29 cellular contexts compared by ENCODE assay signal in the genomic region with DNA sequence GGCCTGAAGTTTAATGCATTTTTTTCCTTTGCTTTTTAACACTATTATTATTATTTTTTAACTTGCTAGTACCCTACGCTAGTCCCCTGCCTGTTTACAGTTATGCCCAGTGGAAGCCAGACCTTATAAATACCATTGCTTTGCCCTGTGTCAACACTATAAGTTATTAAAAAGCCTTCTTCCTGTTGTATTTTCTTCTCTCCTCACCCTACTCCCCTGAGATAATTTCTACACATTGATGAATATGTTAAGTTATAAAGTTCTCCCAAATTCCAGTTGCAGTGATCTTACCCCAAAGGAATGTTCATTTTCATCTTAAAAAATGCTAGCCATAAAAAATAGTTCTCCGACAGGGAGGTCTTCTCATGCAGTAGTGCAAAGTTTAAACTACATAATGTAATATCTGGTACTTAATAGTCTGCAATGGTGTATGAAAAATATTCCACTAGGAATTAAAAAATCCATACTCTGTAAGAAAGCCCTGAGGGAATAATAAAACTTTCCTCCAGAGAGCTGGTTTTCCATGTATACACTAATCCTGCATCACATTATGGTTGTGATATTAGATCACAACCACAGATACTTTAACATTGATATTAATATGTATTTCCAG. TPM values are rescaled to one million over a fixed set of nuclear protein-coding genes. Genes with fewer than 3 reads are reported as not detected.
A peak's percentile ranks its signal among the peaks of the same experiment; 100 is the strongest.
DNase-seq lines count a peak whose midpoint lies in the region; ATAC-seq and TF ChIP-seq lines count a peak whose summit lies in the region.
"Had no signal": no experiment of that assay in that cellular context is flagged by ENCODE, and none has a peak within 500 bp of the region (broad histone marks: within the 10 kb centered on the region; RNA-seq: fewer than 3 reads in every experiment).

No MANE protein-coding gene starts in this region.

- TF ChIP-seq CTCF in fibroblast of lung (conservative IDR thresholded peaks at IDR 0.05 in 1 of 2, IDR thresholded peaks at IDR 0.05 in 1 of 2; ENCODE audit: low read depth in 1 of 2, low read length in 2 of 2), result no peak
- TF ChIP-seq CTCF in nephron progenitor cell (IDR thresholded peaks at IDR 0.05), result no peak

- no peaks in the 10 kb centered on the region for H3K36me3 ChIP-seq in fibroblast of lung (ENCODE audit: control insufficient read depth, insufficient read depth, low read length)

- H2AFZ ChIP-seq in fibroblast of lung (ENCODE audit: low read length), result no peak overlapping the region

- no peak overlapping the region for H3K4me2 ChIP-seq in fibroblast of lung (ENCODE audit: extremely low read depth, insufficient read depth, low read length)

- H3K27ac Mint-ChIP-seq in nephron progenitor cell, result peak overlapping the region; percentile 61
- H3K27ac Mint-ChIP-seq: activated CD8-positive, alpha-beta memory T cell treated with anti-CD3 and anti-CD28 coated beads, Interleukin-2, amount 10 ng/mL, durations not matched to agents 7 days and 5 days; activated naive CD8-positive, alpha-beta T cell treated with anti-CD3 and anti-CD28 coated beads, Interleukin-2, amount 50 U/mL, for 24 hours; brain; CD8-positive, alpha-beta memory T cell; H9; memory B cell had no signal

- ATAC-seq in GM21367 (IDR thresholded peaks at IDR 0.05; ENCODE audit: unreplicated experiment), result no peak
- ATAC-seq in GM21723 (IDR thresholded peaks at IDR 0.05; ENCODE audit: unreplicated experiment), result no peak
- no peak for ATAC-seq in activated T-cell treated with anti-CD3 and anti-CD28 coated beads, Interleukin-2, amount 50 U/mL, for 4 hours
- ATAC-seq: activated CD8-positive, alpha-beta memory T cell treated with anti-CD3 and anti-CD28 coated beads, Interleukin-2, amount 10 ng/mL, durations not matched to agents 7 days and 5 days; activated naive CD8-positive, alpha-beta T cell treated with anti-CD3 and anti-CD28 coated beads, Interleukin-2, amount 50 U/mL, for 24 hours; left lung; right cardiac atrium had no signal

- no peaks in the 10 kb centered on the region for H4K20me1 ChIP-seq in fibroblast of lung (ENCODE audit: control insufficient read depth, extremely low read depth, insufficient read depth, low read length)

- H3K4me3 Mint-ChIP-seq in nephron progenitor cell, result peak overlapping the region; percentile 57
- no peak overlapping the region for H3K4me3 Mint-ChIP-seq in activated T-cell treated with anti-CD3 and anti-CD28 coated beads, Interleukin-2, amount 50 U/mL, for 4 hours
- H3K4me3 Mint-ChIP-seq: activated CD8-positive, alpha-beta memory T cell treated with anti-CD3 and anti-CD28 coated beads, Interleukin-2, amount 10 ng/mL, durations not matched to agents 7 days and 5 days; activated naive CD8-positive, alpha-beta T cell treated with anti-CD3 and anti-CD28 coated beads, Interleukin-2, amount 50 U/mL, for 24 hours; brain; CD8-positive, alpha-beta memory T cell; H9; memory B cell had no signal

- H3K4me1 Mint-ChIP-seq in nephron progenitor cell, result peaks cover 59% of the 10 kb centered on the region
- H3K4me1 Mint-ChIP-seq in activated T-cell treated with anti-CD3 and anti-CD28 coated beads, Interleukin-2, amount 50 U/mL, for 4 hours (ENCODE audit: low read depth), result no peaks in the 10 kb centered on the region
- H3K4me1 Mint-ChIP-seq: activated CD8-positive, alpha-beta memory T cell treated with anti-CD3 and anti-CD28 coated beads, Interleukin-2, amount 10 ng/mL, durations not matched to agents 7 days and 5 days; activated naive CD8-positive, alpha-beta T cell treated with anti-CD3 and anti-CD28 coated beads, Interleukin-2, amount 50 U/mL, for 24 hours; brain; memory B cell had no signal

- no peak overlapping the region for H3K9ac ChIP-seq in fibroblast of lung (ENCODE audit: insufficient read depth, low read length)

- no peaks in the 10 kb centered on the region for H3K27me3 Mint-ChIP-seq in nephron progenitor cell (ENCODE audit: low read depth, poor library complexity)
- H3K27me3 Mint-ChIP-seq in activated T-cell treated with anti-CD3 and anti-CD28 coated beads, Interleukin-2, amount 50 U/mL, for 4 hours (ENCODE audit: low read depth), result no peaks in the 10 kb centered on the region
- H3K27me3 Mint-ChIP-seq: activated CD8-positive, alpha-beta memory T cell treated with anti-CD3 and anti-CD28 coated beads, Interleukin-2, amount 10 ng/mL, durations not matched to agents 7 days and 5 days; activated naive CD8-positive, alpha-beta T cell treated with anti-CD3 and anti-CD28 coated beads, Interleukin-2, amount 50 U/mL, for 24 hours; CD8-positive, alpha-beta memory T cell; memory B cell had no signal

- H3K9me3 ChIP-seq in fibroblast of lung (ENCODE audit: control insufficient read depth, insufficient read depth, low read depth, low read length), result no peaks in the 10 kb centered on the region
- H3K9me3 ChIP-seq: BE2C, left lung had no signal

- no peak overlapping the region for H3K4me3 ChIP-seq in fibroblast of lung (replicated peaks in 1 of 4; ENCODE audit: control extremely low read depth in 1 of 4, insufficient read depth in 1 of 4, low read depth in 3 of 4, low read length in 4 of 4)
- H3K4me3 ChIP-seq: left lung had no signal

- no peaks in the 10 kb centered on the region for H3K79me2 ChIP-seq in fibroblast of lung (ENCODE audit: control insufficient read depth, insufficient read depth, low read length)

- no peaks in the 10 kb centered on the region for H3K9me3 Mint-ChIP-seq in nephron progenitor cell
- no peaks in the 10 kb centered on the region for H3K9me3 Mint-ChIP-seq in activated T-cell treated with anti-CD3 and anti-CD28 coated beads, Interleukin-2, amount 50 U/mL, for 4 hours
- H3K9me3 Mint-ChIP-seq: activated naive CD8-positive, alpha-beta T cell treated with anti-CD3 and anti-CD28 coated beads, Interleukin-2, amount 50 U/mL, for 24 hours; brain; CD8-positive, alpha-beta memory T cell; H9; memory B cell had no signal

- DNase-seq in EH (ENCODE audit: low read depth), result peak; percentile 65
- peak; percentile 11 for DNase-seq in LHCN-M2 (ENCODE audit: low read depth)
- peak; percentile 5 to 33 for DNase-seq in fibroblast of lung (ENCODE audit: low read depth in 2 of 2)
- DNase-seq in nephron progenitor cell, result no peak
- no peak for DNase-seq in activated T-cell treated with anti-CD3 and anti-CD28 coated beads, Interleukin-2, amount 50 U/mL, for 4 hours
- DNase-seq in GM19238 (ENCODE audit: insufficient read length, low spot score), result no peak
- DNase-seq: activated CD4-positive, alpha-beta T cell treated with anti-CD3 and anti-CD28 coated beads, Interleukin-2, amount 50 U/mL, for 1 hour; activated CD4-positive, CD25-positive, alpha-beta regulatory T cell; activated CD8-positive, alpha-beta memory T cell treated with anti-CD3 and anti-CD28 coated beads, Interleukin-2, amount 10 ng/mL, durations not matched to agents 7 days and 5 days; activated naive CD4-positive, alpha-beta T cell; activated naive CD8-positive, alpha-beta T cell treated with anti-CD3 and anti-CD28 coated beads, Interleukin-2, amount 50 U/mL, for 24 hours; BE2C; CD8-positive, alpha-beta memory T cell; H9; islet precursor cell; left lung; MV-4-11; NCI-H1436 treated with DMSO at 0.1 percent for 48 hours; NCI-H2107; NCI-H446; NCI-H774; right cardiac atrium; stimulated activated CD4-positive, alpha-beta T cell treated with anti-CD3 and anti-CD28 coated beads, Interleukin-1b, Interleukin-23, amount 100 ng/mL, for 48 hours; stimulated activated naive CD4-positive, alpha-beta T cell treated with Interleukin-2 at 50 U/mL for 16 hours; T-helper 1 cell had no signal

- peaks cover 34% of the 10 kb centered on the region for H3K36me3 Mint-ChIP-seq in nephron progenitor cell (ENCODE audit: low read depth)
- peaks cover 28% of the 10 kb centered on the region for H3K36me3 Mint-ChIP-seq in activated T-cell treated with anti-CD3 and anti-CD28 coated beads, Interleukin-2, amount 50 U/mL, for 4 hours (ENCODE audit: insufficient read depth)

- H3K4me1 ChIP-seq in fibroblast of lung (ENCODE audit: control insufficient read depth, extremely low read depth, insufficient read depth, low read length), result peaks cover 2% of the 10 kb centered on the region
- H3K4me1 ChIP-seq: BE2C, left lung had no signal

- H3K27ac ChIP-seq in fibroblast of lung (ENCODE audit: insufficient read depth, low read length), result no peak overlapping the region
- H3K27ac ChIP-seq: left lung had no signal

- H3K27me3 ChIP-seq in fibroblast of lung (ENCODE audit: control insufficient read depth, insufficient read depth, low read length), result no peaks in the 10 kb centered on the region
- H3K27me3 ChIP-seq: BE2C, left lung had no signal

RNA-seq across cellular contexts. Expression of a gene that starts 58.6 kb away (rescaled TPM):
- 2.4 and 4.2 TPM in 2 replicates for total RNA-seq in LHCN-M2 (2014; rRNA removed)
- polyA plus RNA-seq in LHCN-M2 (2012), result 7.6 TPM
- 6.9 and 10.2 TPM in 2 replicates for total RNA-seq in fibroblast of lung
- 5.7 TPM in 2 replicates for polyA plus RNA-seq in fibroblast of lung
- 10.4 and 12.4 TPM in 2 replicates for polyA plus RNA-seq in fibroblast of lung (2012)
- polyA minus RNA-seq in fibroblast of lung (ENCODE audit: low replicate concordance), result 5.6 and 7.1 TPM in 2 replicates
- total RNA-seq in activated T-cell treated with anti-CD3 and anti-CD28 coated beads, Interleukin-2, amount 50 U/mL, for 4 hours, result 10 to 100 TPM; 13.0 to 14.6 (median 14.2) TPM

Comparison
In these comparisons a context has a peak if more than half of its experiments do, and no peak if none do; other contexts are left out.
1. DNase-seq: peak in EH (single experiment), LHCN-M2 (single experiment) and fibroblast of lung (2 of 2); none in nephron progenitor cell (single experiment), activated T-cell treated with anti-CD3 and anti-CD28 coated beads, Interleukin-2, amount 50 U/mL, for 4 hours (single experiment) and GM19238 (single experiment).